8 cellular contexts compared by ENCODE assay signal in the genomic region with DNA sequence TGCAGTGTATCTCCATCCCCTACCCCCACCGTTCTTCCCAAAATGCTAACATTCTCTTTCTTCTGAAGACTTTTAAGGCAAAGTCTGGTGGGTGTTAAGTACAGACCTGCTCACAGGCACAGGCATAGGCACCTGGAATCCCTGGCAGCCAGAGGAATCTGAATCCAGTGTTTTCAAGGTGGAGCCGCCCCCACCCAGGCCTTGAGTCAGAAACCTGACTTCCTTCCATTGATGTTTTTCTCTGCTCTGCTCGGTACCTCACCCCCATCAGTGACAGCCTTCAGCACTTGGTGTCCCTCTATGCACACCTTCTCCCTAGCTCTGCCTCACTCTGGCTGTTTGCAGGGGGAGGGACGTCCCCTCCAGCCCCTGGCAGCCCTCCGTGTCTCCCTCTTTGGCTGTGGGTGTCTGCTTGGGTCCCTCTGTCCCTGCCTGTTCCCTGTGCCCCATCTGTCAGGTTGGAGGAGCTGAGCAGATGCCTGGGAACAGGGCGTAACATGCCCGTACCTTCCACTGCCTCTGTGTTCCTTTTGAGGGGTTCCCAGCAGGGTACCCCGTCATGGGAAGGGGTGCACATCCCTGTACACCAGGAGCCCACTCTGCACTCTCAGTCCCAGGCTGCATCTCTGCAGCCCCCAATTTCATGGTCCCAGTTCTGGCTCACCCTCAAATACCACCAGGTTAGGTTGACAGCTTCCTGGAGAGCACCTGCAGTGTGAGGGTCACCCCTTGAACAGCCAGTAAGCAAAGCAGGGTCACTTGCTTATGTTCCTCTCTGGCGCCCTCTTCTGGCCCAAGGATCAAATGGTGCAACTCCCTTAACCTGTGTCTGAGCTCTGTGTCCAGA. TPM values are rescaled to one million over a fixed set of nuclear protein-coding genes. Genes with fewer than 3 reads are reported as not detected.
DNase-seq lines count a peak whose midpoint lies in the region; ATAC-seq and TF ChIP-seq lines count a peak whose summit lies in the region.

No MANE protein-coding gene starts in this region.

- no peaks in the 10 kb centered on the region for H3K36me3 ChIP-seq in KMS-11 (ENCODE audit: insufficient read depth)
- H3K36me3 ChIP-seq in testis (ENCODE audit: low read depth, missing control alignments): no peaks in the 10 kb centered on the region

- TF ChIP-seq CTCF in KMS-11 (conservative IDR thresholded peaks at IDR 0.05; ENCODE audit: low read depth, low read length) (peak; percentile 80), fibroblast of the aortic adventitia (IDR thresholded peaks at IDR 0.05; ENCODE audit: insufficient read depth, low read length) (peak; percentile 86), testis (IDR thresholded peaks at IDR 0.05) (peak; percentile 55 to 71 (median 61))

- H3K79me2 ChIP-seq in KMS-11 (ENCODE audit: insufficient read depth, low read depth): no peaks in the 10 kb centered on the region

- H3K27me3 Mint-ChIP-seq in activated T-cell treated with anti-CD3 and anti-CD28 coated beads, Interleukin-2, amount 50 U/mL, for 72 hours (ENCODE audit: low read depth): no peaks in the 10 kb centered on the region

- WGBS in testis, 2 donors: 73 to 75% methylated on average over 8 to 9 of the region's 9 CpGs

- H3K4me3 ChIP-seq in KMS-11 (IDR thresholded peaks at IDR 0.05; ENCODE audit: insufficient read depth, low read depth, low read length) (no peak overlapping the region), fibroblast of the aortic adventitia (ENCODE audit: low read depth, low read length) (no peak overlapping the region), testis (no peak overlapping the region)

- intact Hi-C loops in testis (cut with DNase I; ENCODE audit: low total_unique reads): loop anchor here (5.0 kb wide), 1 partner anchor 112 kb away; no protein-coding TSS in a partner anchor

- H3K27me3 ChIP-seq in KMS-11 (ENCODE audit: insufficient read depth, low read depth) (no peaks in the 10 kb centered on the region), testis (no peaks in the 10 kb centered on the region)

- peaks cover 0 to 2% of the 10 kb centered on the region in 2 donors for H3K36me3 Mint-ChIP-seq in activated T-cell treated with anti-CD3 and anti-CD28 coated beads, Interleukin-2, amount 50 U/mL, for 72 hours (ENCODE audit: insufficient read depth in 2 of 2)

- DNase-seq in GDM1 (lab: John Stamatoyannopoulos, UW) (peak; percentile 54), RPMI8226 (peak; percentile 87), fibroblast of the aortic adventitia (ENCODE audit: low read depth) (peak; percentile 84), nucleus accumbens (lab: John Stamatoyannopoulos, UW) (peak in 43 of 56 donors; percentile 20 to 82 (median 55)), testis (peak; percentile 90)
- DNase-seq in activated T-cell treated with anti-CD3 and anti-CD28 coated beads, Interleukin-2, amount 50 U/mL, for 72 hours: peak; percentile 84 to 85

- no peak overlapping the region for H2AFZ ChIP-seq in KMS-11 (ENCODE audit: low read depth)

- no peak overlapping the region for H3K9ac ChIP-seq in KMS-11

- H3K4me1 Mint-ChIP-seq in activated T-cell treated with anti-CD3 and anti-CD28 coated beads, Interleukin-2, amount 50 U/mL, for 72 hours (ENCODE audit: low read depth): peaks cover 39% of the 10 kb centered on the region

- no peak overlapping the region for H3K4me2 ChIP-seq in KMS-11

- H3K4me3 Mint-ChIP-seq in activated T-cell treated with anti-CD3 and anti-CD28 coated beads, Interleukin-2, amount 50 U/mL, for 72 hours: no peak overlapping the region

- no peaks in the 10 kb centered on the region for H4K20me1 ChIP-seq in KMS-11 (ENCODE audit: insufficient read depth)

- H3K9me3 ChIP-seq in testis: no peaks in the 10 kb centered on the region

- H3K4me1 ChIP-seq in KMS-11 (ENCODE audit: low read depth, poor library complexity, severe bottlenecking) (peaks cover 2% of the 10 kb centered on the region), testis (peaks cover 7% of the 10 kb centered on the region)

- H3K9me3 Mint-ChIP-seq in activated T-cell treated with anti-CD3 and anti-CD28 coated beads, Interleukin-2, amount 50 U/mL, for 72 hours: no peaks in the 10 kb centered on the region

- H3K27ac ChIP-seq in KMS-11 (no peak overlapping the region), testis (no peak overlapping the region)

- peak overlapping the region; percentile 58 for H3K27ac Mint-ChIP-seq in activated T-cell treated with anti-CD3 and anti-CD28 coated beads, Interleukin-2, amount 50 U/mL, for 72 hours

- no peak for TF ChIP-seq POLR2A in testis (IDR thresholded peaks at IDR 0.05)

- peak; percentile 75 to 81 for ATAC-seq in activated T-cell treated with anti-CD3 and anti-CD28 coated beads, Interleukin-2, amount 50 U/mL, for 72 hours (replicated peaks in 1 of 2)
- no peak for ATAC-seq in GM21367 (IDR thresholded peaks at IDR 0.05; ENCODE audit: unreplicated experiment)

RNA-seq across cellular contexts. Expression of a gene that starts 6.7 kb away (rescaled TPM):
- total RNA-seq in activated T-cell treated with anti-CD3 and anti-CD28 coated beads, Interleukin-2, amount 50 U/mL, for 72 hours: 10 to 100 TPM; 23.7 to 24.7 TPM
- 24.4 and 46.4 TPM in 2 replicates for total RNA-seq in fibroblast of the aortic adventitia (ENCODE audit: low replicate concordance)
- 10 to 100 TPM; 33.8 to 33.9 TPM for total RNA-seq in testis
- 27.3 TPM for polyA plus RNA-seq in testis (ENCODE audit: insufficient read depth, low read depth, low replicate concordance)

RNA-seq across cellular contexts. Expression of a gene that starts 7.1 kb away (rescaled TPM):
- total RNA-seq in activated T-cell treated with anti-CD3 and anti-CD28 coated beads, Interleukin-2, amount 50 U/mL, for 72 hours: 10 to 100 TPM; 44.3 to 60.9 TPM
- 36.2 and 55.7 TPM in 2 replicates for total RNA-seq in fibroblast of the aortic adventitia (ENCODE audit: low replicate concordance)
- total RNA-seq in testis: 10 to 100 TPM; 90.1 TPM
- 55.6 TPM for polyA plus RNA-seq in testis (ENCODE audit: insufficient read depth, low read depth, low replicate concordance)

RNA-seq across cellular contexts. Expression of a gene that starts 8.9 kb away (rescaled TPM):
- 1 to 10 TPM; 1.2 to 1.9 TPM for total RNA-seq in activated T-cell treated with anti-CD3 and anti-CD28 coated beads, Interleukin-2, amount 50 U/mL, for 72 hours
- total RNA-seq in fibroblast of the aortic adventitia (ENCODE audit: low replicate concordance): 0.18 and 0.25 TPM in 2 replicates
- total RNA-seq in testis: 1 to 10 TPM; 1.9 to 4.0 TPM
- polyA plus RNA-seq in testis (ENCODE audit: insufficient read depth, low read depth, low replicate concordance): 1.9 TPM
